12 cellular contexts compared by ENCODE assay signal in genomic region chr3:171791695-171792082, GRCh38. TPM values are rescaled to one million over a fixed set of nuclear protein-coding genes. Genes with fewer than 3 reads are reported as not detected.
A peak's percentile ranks its signal among the peaks of the same experiment; 100 is the strongest.
DNase-seq lines count a peak whose midpoint lies in the region; ATAC-seq and TF ChIP-seq lines count a peak whose summit lies in the region.
"Had no signal": no experiment of that assay in that cellular context is flagged by ENCODE, and none has a peak within 500 bp of the region (broad histone marks: within the 10 kb centered on the region; RNA-seq: fewer than 3 reads in every experiment).

No MANE protein-coding gene starts in this region.

- H3K27me3 ChIP-seq in SK-N-SH (ENCODE audit: insufficient read depth) (no peaks in the 10 kb centered on the region), upper lobe of left lung (no peaks in the 10 kb centered on the region)
- H3K27me3 ChIP-seq: body of pancreas had no signal

- H3K36me3 Mint-ChIP-seq in activated naive CD8-positive, alpha-beta T cell treated with anti-CD3 and anti-CD28 coated beads, Interleukin-2, amount 50 U/mL, for 24 hours (ENCODE audit: low read depth) = no peaks in the 10 kb centered on the region

- POLR2A ChIA-PET in SK-N-SH (lab: Yijun Ruan, JAX) = no interaction called here

- no peaks in the 10 kb centered on the region for H4K20me1 ChIP-seq in SK-N-SH (ENCODE audit: insufficient read depth)

- TF ChIP-seq EP300 in SK-N-SH (IDR thresholded peaks at IDR 0.05; ENCODE audit: borderline replicate concordance in 1 of 2, low read depth in 1 of 2, low read length in 1 of 2) (no peak), upper lobe of left lung (IDR thresholded peaks at IDR 0.05) (peak in 3 of 4 donors; percentile 58 to 92 (median 69))

- 68% methylated on average over 5 of the region's 5 CpGs for WGBS in SK-N-SH (ENCODE audit: low lambda C conversion rate)
- WGBS in upper lobe of left lung, 2 donors = 57 to 66% methylated on average over 5 of the region's 5 CpGs

- no peak overlapping the region for H3K4me2 ChIP-seq in SK-N-SH

- no peak overlapping the region for H3K27ac Mint-ChIP-seq in activated naive CD8-positive, alpha-beta T cell treated with anti-CD3 and anti-CD28 coated beads, Interleukin-2, amount 50 U/mL, for 24 hours
- H3K27ac Mint-ChIP-seq: activated CD4-positive, alpha-beta T cell treated with anti-CD3 and anti-CD28 coated beads for 36 hours had no signal

- TF ChIP-seq POLR2A in upper lobe of left lung (IDR thresholded peaks at IDR 0.05) = no peak

- no peak overlapping the region for H3K9ac ChIP-seq in SK-N-SH

- H3K27ac ChIP-seq in SK-N-SH (ENCODE audit: low read depth in 2 of 2, low read length in 1 of 2) (peak overlapping the region in 1 of 2 experiments; percentile 50; a peak in 2 of 4 replicates), upper lobe of left lung (peak overlapping the region; percentile 33 to 63 (median 46))
- H3K27ac ChIP-seq: body of pancreas had no signal

- intact Hi-C loops in left colon (cut with DNase I, micrococcal nuclease) = no loop called here

- no peak overlapping the region for H3K4me3 Mint-ChIP-seq in activated naive CD8-positive, alpha-beta T cell treated with anti-CD3 and anti-CD28 coated beads, Interleukin-2, amount 50 U/mL, for 24 hours
- H3K4me3 Mint-ChIP-seq: activated CD4-positive, alpha-beta T cell treated with anti-CD3 and anti-CD28 coated beads for 36 hours had no signal

- ATAC-seq in SK-N-SH treated with all-trans-retinoic acid at 6 μM for 48 hours (no peak), left colon (peak; percentile 48), upper lobe of left lung (ENCODE audit: low FRiP score in 2 of 2) (peak in 1 of 2 donors; percentile 43), HG03469 (IDR thresholded peaks at IDR 0.05; ENCODE audit: unreplicated experiment) (no peak)
- no peak for ATAC-seq in activated naive CD8-positive, alpha-beta T cell treated with anti-CD3 and anti-CD28 coated beads, Interleukin-2, amount 50 U/mL, for 24 hours
- ATAC-seq: activated CD4-positive, alpha-beta T cell treated with anti-CD3 and anti-CD28 coated beads for 36 hours; body of pancreas had no signal

- H3K4me3 ChIP-seq in SK-N-SH (ENCODE audit: low read depth in 2 of 2, low read length in 1 of 2) (no peak overlapping the region), cardiac fibroblast (replicated peaks in 1 of 2; ENCODE audit: low read depth in 2 of 2, low read length in 2 of 2) (no peak overlapping the region), upper lobe of left lung (no peak overlapping the region)
- H3K4me3 ChIP-seq: body of pancreas had no signal

- H3K4me1 Mint-ChIP-seq in activated naive CD8-positive, alpha-beta T cell treated with anti-CD3 and anti-CD28 coated beads, Interleukin-2, amount 50 U/mL, for 24 hours = no peaks in the 10 kb centered on the region
- H3K4me1 Mint-ChIP-seq: activated CD4-positive, alpha-beta T cell treated with anti-CD3 and anti-CD28 coated beads for 36 hours had no signal

- no peaks in the 10 kb centered on the region for H3K9me3 ChIP-seq in SK-N-SH
- no peaks in the 10 kb centered on the region for H3K9me3 ChIP-seq in upper lobe of left lung
- H3K9me3 ChIP-seq: body of pancreas had no signal

- no peak for TF ChIP-seq RAD21 in SK-N-SH (IDR thresholded peaks at IDR 0.05; ENCODE audit: low read length)

- H3K36me3 ChIP-seq in SK-N-SH (replicated peaks in 1 of 2; ENCODE audit: control insufficient read depth in 1 of 2, insufficient read depth in 2 of 2, low read length in 1 of 2) (no peaks in the 10 kb centered on the region), upper lobe of left lung (no peaks in the 10 kb centered on the region)

- no peaks in the 10 kb centered on the region for H3F3A ChIP-seq in SK-N-SH (replicated peaks; ENCODE audit: insufficient read depth)

- TF ChIP-seq CTCF in SK-N-SH (IDR thresholded peaks at IDR 0.05) = no peak
- TF ChIP-seq CTCF in cardiac fibroblast (IDR thresholded peaks at IDR 0.05; ENCODE audit: low read depth, low read length) = no peak
- no peak for TF ChIP-seq CTCF in upper lobe of left lung (IDR thresholded peaks at IDR 0.05)

- no peaks in the 10 kb centered on the region for H3K79me2 ChIP-seq in SK-N-SH (ENCODE audit: insufficient read depth)

- no peak overlapping the region for H2AFZ ChIP-seq in SK-N-SH (ENCODE audit: low read depth)

- peaks cover 3% of the 10 kb centered on the region for H3K27me3 Mint-ChIP-seq in activated naive CD8-positive, alpha-beta T cell treated with anti-CD3 and anti-CD28 coated beads, Interleukin-2, amount 50 U/mL, for 24 hours
- H3K27me3 Mint-ChIP-seq: activated CD4-positive, alpha-beta T cell treated with anti-CD3 and anti-CD28 coated beads for 36 hours had no signal

- H3K4me1 ChIP-seq in SK-N-SH (ENCODE audit: control insufficient read depth in 1 of 2, insufficient read depth in 2 of 2, low read depth in 1 of 2, low read length in 1 of 2) (peaks cover 4 to 32% of the 10 kb centered on the region in 2 experiments; a peak in 3 of 4 replicates), upper lobe of left lung (peaks cover 12 to 32% (median 25%) of the 10 kb centered on the region in 4 donors)
- H3K4me1 ChIP-seq: body of pancreas had no signal

- no peaks in the 10 kb centered on the region for H3K9me2 ChIP-seq in SK-N-SH

- CTCF ChIA-PET in SK-N-SH (lab: Yijun Ruan, JAX) = interaction anchor here (0.9 to 1.8 kb wide), 2 partner anchors 10 to 19 kb away, joined by 3 to 10 read pairs; no protein-coding TSS in a partner anchor

- DNase-seq in SK-N-SH (no peak), cardiac fibroblast (ENCODE audit: low read depth in 2 of 2) (peak; percentile 80 to 89), left colon (no peak), upper lobe of left lung (no peak)
- no peak for DNase-seq in activated naive CD8-positive, alpha-beta T cell treated with anti-CD3 and anti-CD28 coated beads, Interleukin-2, amount 50 U/mL, for 24 hours
- no peak for DNase-seq in stimulated activated CD4-positive, alpha-beta T cell treated with anti-CD3 and anti-CD28 coated beads, Interleukin-2, amount 100 ng/mL, for 24 hours
- DNase-seq: 8988T; activated CD4-positive, alpha-beta T cell treated with anti-CD3 and anti-CD28 coated beads for 36 hours; body of pancreas had no signal

- H3K9me3 Mint-ChIP-seq in activated naive CD8-positive, alpha-beta T cell treated with anti-CD3 and anti-CD28 coated beads, Interleukin-2, amount 50 U/mL, for 24 hours = no peaks in the 10 kb centered on the region

TF ChIP-seq in SK-N-SH, 30 proteins besides CTCF, POLR2A, EP300 and RAD21 (continues in another document):
- TF ChIP-seq MAX (IDR thresholded peaks at IDR 0.05; ENCODE audit: low read depth) (peak; percentile 23; the same call in 1 of the 2 replicates), PBX3 (IDR thresholded peaks at IDR 0.05) (no peak), CHD2 (IDR thresholded peaks at IDR 0.05; ENCODE audit: low read length, partially characterized antibody) (no peak), SIN3A (IDR thresholded peaks at IDR 0.05; ENCODE audit: borderline replicate concordance, low read depth, low read length) (no peak), FOSL2 (IDR thresholded peaks at IDR 0.05; ENCODE audit: borderline replicate concordance, low read depth) (peak; percentile 33; the same call in 1 of the 2 replicates), TEAD4 (IDR thresholded peaks at IDR 0.05; ENCODE audit: borderline replicate concordance, insufficient read depth) (no peak)

TF ChIP-seq in SK-N-SH treated with all-trans-retinoic acid at 6 μM for 48 hours, 23 proteins besides CTCF, POLR2A, EP300 and RAD21:
- TF ChIP-seq ARNTL (CRISPR knock-in tag; IDR thresholded peaks at IDR 0.05; ENCODE audit: borderline replicate concordance, low read depth) = no peak
- no peak for TF ChIP-seq ZC3H10 (CRISPR knock-in tag; IDR thresholded peaks at IDR 0.05)
- no peak for TF ChIP-seq ZFP3 (CRISPR knock-in tag; IDR thresholded peaks at IDR 0.05)
- TF ChIP-seq OSR1 (CRISPR knock-in tag; IDR thresholded peaks at IDR 0.05) = no peak
- TF ChIP-seq CREB5 (CRISPR knock-in tag; IDR thresholded peaks at IDR 0.05; ENCODE audit: low read depth) = no peak
- TF ChIP-seq ZNF565 (CRISPR knock-in tag; conservative IDR thresholded peaks at IDR 0.05; ENCODE audit: low read depth) = no peak
- no peak for TF ChIP-seq ESRRG (CRISPR knock-in tag; IDR thresholded peaks at IDR 0.05)
TF ChIP-seq in SK-N-SH treated with all-trans-retinoic acid at 6 μM for 48 hours: peak in this region for 0.

RNA-seq across cellular contexts. Expression of gene PLD1, which starts 18.6 kb away (rescaled TPM):
- 6.2 and 7.9 TPM in 2 replicates for polyA plus RNA-seq in SK-N-SH (2012; rRNA removed)
- polyA plus RNA-seq in SK-N-SH (2012; cell fraction: cytosol; rRNA removed) = 5.5 and 5.8 TPM in 2 replicates
- polyA plus RNA-seq in SK-N-SH (2012; cell fraction: nucleus; rRNA removed) = 11.4 and 26.4 TPM in 2 replicates
- total RNA-seq in left colon (100 to 1,000 TPM in 1 of 2 donors, 10 to 100 TPM in 1; 79.7 to 109 TPM), upper lobe of left lung (10 to 100 TPM; 11.2 to 47.1 (median 15.6) TPM)

RNA-seq across cellular contexts. Expression of gene TMEM212, which starts 51.5 kb away (rescaled TPM):
- not detected in 2 replicates for polyA plus RNA-seq in SK-N-SH (2012; rRNA removed)
- not detected in 2 replicates for polyA plus RNA-seq in SK-N-SH (2012; cell fraction: cytosol; rRNA removed)
- not detected in 2 replicates for polyA plus RNA-seq in SK-N-SH (2012; cell fraction: nucleus; rRNA removed)
- total RNA-seq in left colon (not detected), upper lobe of left lung (10 to 100 TPM in 1 of 6 donors, 1 to 10 TPM in 4, under 1 TPM in 1; 0.11 to 20.8 (median 3.7) TPM)
- total RNA-seq: activated CD4-positive, alpha-beta T cell treated with anti-CD3 and anti-CD28 coated beads for 36 hours; body of pancreas; mononuclear cell had no signal

Comparison
In these comparisons a context has a peak if more than half of its experiments do, and no peak if none do; other contexts are left out.
1. DNase-seq: peak in cardiac fibroblast (2 of 2); none in SK-N-SH (single experiment), left colon (0 of 2), upper lobe of left lung (0 of 2), activated naive CD8-positive, alpha-beta T cell treated with anti-CD3 and anti-CD28 coated beads, Interleukin-2, amount 50 U/mL, for 24 hours (single experiment) and stimulated activated CD4-positive, alpha-beta T cell treated with anti-CD3 and anti-CD28 coated beads, Interleukin-2, amount 100 ng/mL, for 24 hours (0 of 2).